In the genomic region with DNA sequence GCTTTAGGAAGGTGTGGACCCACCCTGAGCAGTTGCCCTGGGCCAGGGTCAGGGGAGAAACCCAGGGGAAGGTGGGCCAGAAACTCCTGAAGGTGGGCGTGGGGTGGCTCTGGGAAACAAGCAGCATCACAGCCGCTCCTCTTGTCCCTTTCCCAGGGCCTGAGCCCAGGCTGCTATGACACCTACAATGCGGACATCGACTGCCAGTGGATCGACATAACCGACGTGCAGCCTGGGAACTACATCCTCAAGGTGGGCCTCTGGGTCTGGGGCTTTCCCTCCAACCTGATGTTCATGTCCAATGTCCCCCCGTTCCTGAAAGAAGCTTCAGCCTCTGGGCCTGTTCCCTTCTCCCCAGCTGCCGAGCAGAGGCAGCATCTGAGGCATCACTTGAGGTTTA, we compare ENCODE assay signal across 32 cellular contexts.
"Had no signal": no experiment of that assay in that cellular context is flagged by ENCODE, and none has a peak within 500 bp of the region (broad histone marks: within the 10 kb centered on the region; RNA-seq: fewer than 3 reads in every experiment).

No MANE protein-coding gene starts in this region.

- H3K27ac ChIP-seq: esophagus muscularis mucosa, foreskin keratinocyte, heart left ventricle, left lung, ovary, prostate gland, skin epidermis, suprapubic skin, transverse colon, uterus, VCaP had no signal

- H3K4me3 Mint-ChIP-seq: activated naive CD4-positive, alpha-beta T cell treated with anti-CD3 and anti-CD28 coated beads for 36 hours; activated naive CD8-positive, alpha-beta T cell treated with anti-CD3 and anti-CD28 coated beads for 36 hours; activated T-helper 1 cell treated with anti-CD3 and anti-CD28 coated beads, Interleukin-12 subunit alpha, Interleukin-12 subunit beta, Interleukin-2, Interleukin-4 antibody, amounts not matched to agents 30 ng/mL and 10 ng/mL and 1 ng/mL, durations not matched to agents 14 hours and 24 hours and 36 hours; endodermal cell; nephron progenitor cell; stimulated activated naive B cell treated with anti-CD40 and anti-IgM and Interleukin-4, amounts not matched to agents 10 μg/mL and 1 μg/mL and 100 μg/mL, for 72 hours had no signal

- H3K27me3 Mint-ChIP-seq: activated naive CD8-positive, alpha-beta T cell treated with anti-CD3 and anti-CD28 coated beads for 36 hours had no signal

- H3K4me1 ChIP-seq: foreskin keratinocyte, prostate gland had no signal

- H3K36me3 ChIP-seq: left lung, ovary, prostate gland, transverse colon, uterus had no signal

- ATAC-seq: activated CD4-positive, CD25-positive, alpha-beta regulatory T cell treated with anti-CD3 and anti-CD28 coated beads, Interleukin-2, amount 50 U/mL, for 24 hours; foreskin keratinocyte; heart left ventricle; left lung; sciatic nerve; stimulated activated naive B cell treated with anti-CD40 and anti-IgM and Interleukin-4, amounts not matched to agents 10 μg/mL and 1 μg/mL and 100 μg/mL, for 72 hours had no signal

- H3K36me3 Mint-ChIP-seq: activated naive CD8-positive, alpha-beta T cell treated with anti-CD3 and anti-CD28 coated beads for 36 hours; stimulated activated naive B cell treated with anti-CD40 and anti-IgM and Interleukin-4, amounts not matched to agents 10 μg/mL and 1 μg/mL and 100 μg/mL, for 72 hours had no signal

- H3K4me3 ChIP-seq: esophagus muscularis mucosa, heart left ventricle, left lung, ovary, prostate gland, skin epidermis, suprapubic skin, transverse colon, uterus had no signal

- DNase-seq: activated CD4-positive, alpha-beta T cell treated with anti-CD3 and anti-CD28 coated beads for 48 hours; activated CD4-positive, alpha-beta T cell treated with anti-CD3 and anti-CD28 coated beads, Interleukin-2, amount 50 U/mL, for 48 hours; activated CD8-positive, alpha-beta memory T cell treated with anti-CD3 and anti-CD28 coated beads, Interleukin-2, amount 50 U/mL, for 4 hours; activated effector memory CD4-positive, alpha-beta T cell treated with anti-CD3 and anti-CD28 coated beads, Interleukin-2, amount 50 U/mL, for 16 hours; activated naive CD4-positive, alpha-beta T cell treated with anti-CD3 and anti-CD28 coated beads for 36 hours; activated naive CD8-positive, alpha-beta T cell treated with anti-CD3 and anti-CD28 coated beads for 36 hours; activated T-cell treated with anti-CD3 and anti-CD28 coated beads, Interleukin-2, amount 50 U/mL, for 1 hour; caudate nucleus; endodermal cell; foreskin keratinocyte; hypothalamus; mammary epithelial cell; nephron progenitor cell; retina; stimulated activated CD4-positive, alpha-beta T cell treated with anti-CD3 and anti-CD28 coated beads, Interleukin-1b, Interleukin-23, amount 100 ng/mL, for 48 hours; stimulated activated CD4-positive, alpha-beta T cell treated with anti-CD3 and anti-CD28 coated beads, Interleukin-4, amount 100 ng/mL, for 4 hours; stimulated activated CD8-positive, alpha-beta memory T cell treated with anti-CD3 and anti-CD28 coated beads, Interleukin-4, amount 100 ng/mL, for 48 hours; stimulated activated naive B cell treated with anti-CD40 and anti-IgM and Interleukin-4, amounts not matched to agents 10 μg/mL and 1 μg/mL and 100 μg/mL, for 72 hours; T-helper 9 cell; transverse colon; uterus had no signal

- H3K9me3 ChIP-seq: esophagus muscularis mucosa, heart left ventricle, left lung, ovary, prostate gland, suprapubic skin, transverse colon, uterus had no signal

- H3K27me3 ChIP-seq: esophagus muscularis mucosa, heart left ventricle, left lung, ovary, suprapubic skin, transverse colon, uterus had no signal

- H3K27ac Mint-ChIP-seq: activated naive CD4-positive, alpha-beta T cell treated with anti-CD3 and anti-CD28 coated beads for 36 hours; activated naive CD8-positive, alpha-beta T cell treated with anti-CD3 and anti-CD28 coated beads for 36 hours; activated T-helper 1 cell treated with anti-CD3 and anti-CD28 coated beads, Interleukin-12 subunit alpha, Interleukin-12 subunit beta, Interleukin-2, Interleukin-4 antibody, amounts not matched to agents 30 ng/mL and 10 ng/mL and 1 ng/mL, durations not matched to agents 14 hours and 24 hours and 36 hours; endodermal cell; nephron progenitor cell; stimulated activated naive B cell treated with anti-CD40 and anti-IgM and Interleukin-4, amounts not matched to agents 10 μg/mL and 1 μg/mL and 100 μg/mL, for 72 hours had no signal

- H3K9me3 Mint-ChIP-seq: activated naive CD4-positive, alpha-beta T cell treated with anti-CD3 and anti-CD28 coated beads for 36 hours; activated naive CD8-positive, alpha-beta T cell treated with anti-CD3 and anti-CD28 coated beads for 36 hours; activated T-helper 1 cell treated with anti-CD3 and anti-CD28 coated beads, Interleukin-12 subunit alpha, Interleukin-12 subunit beta, Interleukin-2, Interleukin-4 antibody, amounts not matched to agents 30 ng/mL and 10 ng/mL and 1 ng/mL, durations not matched to agents 14 hours and 24 hours and 36 hours; endodermal cell; nephron progenitor cell; stimulated activated naive B cell treated with anti-CD40 and anti-IgM and Interleukin-4, amounts not matched to agents 10 μg/mL and 1 μg/mL and 100 μg/mL, for 72 hours had no signal
